In genomic region chr1:79874289-79874688, GRCh38 we compare ENCODE assay signal across 14 cellular contexts.
DNase-seq lines count a peak whose midpoint lies in the region; ATAC-seq and TF ChIP-seq lines count a peak whose summit lies in the region.
"Had no signal": no experiment of that assay in that cellular context is flagged by ENCODE, and none has a peak within 500 bp of the region (broad histone marks: within the 10 kb centered on the region; RNA-seq: fewer than 3 reads in every experiment).

No MANE protein-coding gene starts in this region.

- no peaks in the 10 kb centered on the region for H3K36me3 Mint-ChIP-seq in nephron progenitor cell (ENCODE audit: low read depth)

- peak; percentile 14 for DNase-seq in AG20443 (ENCODE audit: low spot score)
- peak; percentile 16 for DNase-seq in HT-29 (ENCODE audit: low spot score)
- no peak for DNase-seq in brain microvascular endothelial cell
- DNase-seq in foreskin fibroblast: peak; percentile 20 to 22
- no peak for DNase-seq in stomach
- DNase-seq in middle frontal gyrus (ENCODE audit: extremely low spot score, low spot score): no peak
- DNase-seq in nephron progenitor cell: no peak
- DNase-seq: Calu3; CD4-positive, alpha-beta T cell; NCI-H1417 treated with DMSO at 0.1 percent for 48 hours; NCI-H2029; NCI-H510A had no signal

- TF ChIP-seq CTCF in brain microvascular endothelial cell (IDR thresholded peaks at IDR 0.05; ENCODE audit: low read depth, low read length, missing control alignments) (peak; percentile 46), foreskin fibroblast (IDR thresholded peaks at IDR 0.05; ENCODE audit: low read depth, low read length) (no peak), stomach (IDR thresholded peaks at IDR 0.05) (no peak), nephron progenitor cell (IDR thresholded peaks at IDR 0.05) (no peak)

- H3K4me1 Mint-ChIP-seq in nephron progenitor cell: no peaks in the 10 kb centered on the region

- 73 to 89% (median 82%) methylated on average over 3 of the region's 3 CpGs for WGBS in stomach, 5 donors

- H3K4me1 ChIP-seq in stomach: no peaks in the 10 kb centered on the region

- peaks cover 2% of the 10 kb centered on the region for H3K27me3 Mint-ChIP-seq in nephron progenitor cell (ENCODE audit: low read depth, poor library complexity)
- H3K27me3 Mint-ChIP-seq: CD4-positive, alpha-beta T cell had no signal

- in situ Hi-C loops in brain microvascular endothelial cell (cut with HindIII; ENCODE audit: low pct_ligation_motif_present, low sequenced_read_pairs): no loop called here

- no peaks in the 10 kb centered on the region for H3K27me3 ChIP-seq in brain microvascular endothelial cell (replicated peaks)
- H3K27me3 ChIP-seq in stomach: no peaks in the 10 kb centered on the region

- H3K27ac ChIP-seq in brain microvascular endothelial cell (no peak overlapping the region), stomach (no peak overlapping the region)

- peaks cover 28% of the 10 kb centered on the region for H3K9me3 Mint-ChIP-seq in nephron progenitor cell

- no peak for TF ChIP-seq POLR2A in stomach (IDR thresholded peaks at IDR 0.05)

- H3K4me3 Mint-ChIP-seq in nephron progenitor cell: no peak overlapping the region
- H3K4me3 Mint-ChIP-seq: CD4-positive, alpha-beta T cell had no signal

- intact Hi-C loops in stomach (cut with DNase I; ENCODE audit: low total_unique reads): no loop called here

- H3K36me3 ChIP-seq in brain microvascular endothelial cell (replicated peaks) (no peaks in the 10 kb centered on the region), stomach (no peaks in the 10 kb centered on the region)

- peaks cover 0 to 21% (median 0%) of the 10 kb centered on the region in 4 donors for H3K9me3 ChIP-seq in stomach

- H3K4me3 ChIP-seq in brain microvascular endothelial cell (ENCODE audit: low read depth, low read length) (no peak overlapping the region), foreskin fibroblast (ENCODE audit: low read depth in 1 of 2, low read length in 2 of 2) (no peak overlapping the region), stomach (no peak overlapping the region)

- no peak for ATAC-seq in GM18909 (IDR thresholded peaks at IDR 0.05; ENCODE audit: poor library complexity, unreplicated experiment)
- ATAC-seq: HCT116 had no signal

- H3K27ac Mint-ChIP-seq in nephron progenitor cell: no peak overlapping the region
- H3K27ac Mint-ChIP-seq: CD4-positive, alpha-beta T cell had no signal

- TF ChIP-seq EP300 in stomach (IDR thresholded peaks at IDR 0.05): no peak

Comparison
In these comparisons a context has a peak if more than half of its experiments do, and no peak if none do; other contexts are left out.
1. DNase-seq: peak in AG20443 (single experiment), HT-29 (single experiment) and foreskin fibroblast (2 of 2); none in brain microvascular endothelial cell (single experiment), stomach (single experiment), middle frontal gyrus (single experiment) and nephron progenitor cell (single experiment).